Comparison of ENCODE assay signal across 28 cellular contexts in the genomic region with DNA sequence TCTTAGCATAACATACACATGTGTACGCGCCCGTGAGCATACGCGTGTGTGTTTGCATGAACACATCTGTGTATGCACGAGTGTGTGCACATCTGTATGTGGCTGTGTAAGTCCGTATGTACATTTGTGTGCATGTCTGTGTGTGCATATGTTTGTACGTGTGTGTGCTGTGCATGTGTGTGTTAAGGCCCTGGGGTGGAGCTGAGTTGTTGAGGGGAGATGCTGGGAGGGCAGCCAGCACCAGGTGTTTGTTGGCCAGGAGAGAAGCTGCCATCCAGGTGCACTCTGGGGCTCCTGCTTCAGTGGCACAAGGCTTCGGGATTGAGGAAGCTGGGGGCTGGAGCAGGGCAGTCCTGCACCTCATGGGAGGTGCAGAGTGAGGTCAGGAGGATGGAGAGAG.
"Had no signal": no experiment of that assay in that cellular context is flagged by ENCODE, and none has a peak within 500 bp of the region (broad histone marks: within the 10 kb centered on the region; RNA-seq: fewer than 3 reads in every experiment).

No MANE protein-coding gene starts in this region.

- H3K36me3 ChIP-seq: ascending aorta, cardiac muscle cell had no signal

- H3K9me3 ChIP-seq: ascending aorta had no signal

- ATAC-seq: activated CD8-positive, alpha-beta T cell treated with anti-CD3 and anti-CD28 coated beads, Interleukin-2, amount 10 ng/mL, durations not matched to agents 7 days and 5 days; activated naive CD8-positive, alpha-beta T cell treated with anti-CD3 and anti-CD28 coated beads, Interleukin-2, amount 50 U/mL, for 24 hours; T-cell had no signal

- H3K27me3 ChIP-seq: ascending aorta had no signal

- H3K27ac ChIP-seq: ascending aorta, cardiac muscle cell, VCaP had no signal

- H3K4me1 ChIP-seq: ascending aorta had no signal

- H3K4me3 ChIP-seq: ascending aorta, cardiac muscle cell had no signal

- FAIRE-seq: bronchial epithelial cell, TTC549 had no signal

- DNase-seq: activated B cell treated with CpG ODN at 0.5 μM for 24 hours; activated CD4-positive, alpha-beta memory T cell treated with anti-CD3 and anti-CD28 coated beads, Interleukin-2, amount 10 ng/mL, durations not matched to agents 7 days and 5 days; activated CD4-positive, alpha-beta T cell treated with anti-CD3 and anti-CD28 coated beads for 4 hours; activated CD4-positive, alpha-beta T cell treated with anti-CD3 and anti-CD28 coated beads, Interleukin-2, amount 10 ng/mL, durations not matched to agents 24 days and 14 days; activated CD4-positive, alpha-beta T cell treated with anti-CD3 and anti-CD28 coated beads, Interleukin-2, amount 50 U/mL, for 48 hours; activated CD4-positive, CD25-positive, alpha-beta regulatory T cell treated with anti-CD3 and anti-CD28 coated beads, Interleukin-2, amount 50 U/mL, for 72 hours; activated CD8-positive, alpha-beta memory T cell treated with anti-CD3 and anti-CD28 coated beads for 24 hours; activated CD8-positive, alpha-beta memory T cell treated with anti-CD3 and anti-CD28 coated beads, Interleukin-2, amount 50 U/mL, for 4 hours; activated CD8-positive, alpha-beta T cell treated with anti-CD3 and anti-CD28 coated beads, Interleukin-2, amount 10 ng/mL, durations not matched to agents 7 days and 5 days; activated effector memory CD4-positive, alpha-beta T cell treated with Interleukin-2 at 50 U/mL for 16 hours; activated gamma-delta T cell; activated naive CD4-positive, alpha-beta T cell treated with anti-CD3 and anti-CD28 coated beads, Interleukin-2, amount 10 ng/mL, durations not matched to agents 7 days and 5 days; activated naive CD4-positive, alpha-beta T cell treated with Interleukin-2 at 50 U/mL for 16 hours; activated naive CD8-positive, alpha-beta T cell treated with anti-CD3 and anti-CD28 coated beads, Interleukin-2, amount 10 ng/mL, durations not matched to agents 7 days and 5 days; activated naive CD8-positive, alpha-beta T cell treated with anti-CD3 and anti-CD28 coated beads, Interleukin-2, amount 50 U/mL, for 24 hours; activated T-cell treated with anti-CD3 and anti-CD28 coated beads, Interleukin-2, amount 50 U/mL, for 24 hours; amygdala; anterior cingulate cortex; caudate nucleus; cerebellar nuclear complex; T-cell; T-helper 2 cell; T-helper 9 cell had no signal
